Comparison of ENCODE assay signal across 18 cellular contexts in genomic region chr10:71141528-71141927, GRCh38.
A peak's percentile ranks its signal among the peaks of the same experiment; 100 is the strongest.
DNase-seq lines count a peak whose midpoint lies in the region; ATAC-seq and TF ChIP-seq lines count a peak whose summit lies in the region.
"Had no signal": no experiment of that assay in that cellular context is flagged by ENCODE, and none has a peak within 500 bp of the region (broad histone marks: within the 10 kb centered on the region; RNA-seq: fewer than 3 reads in every experiment).

No MANE protein-coding gene starts in this region.

- H3K27ac Mint-ChIP-seq in activated CD8-positive, alpha-beta memory T cell treated with anti-CD3 and anti-CD28 coated beads, Interleukin-2, amount 10 ng/mL, durations not matched to agents 7 days and 5 days, result no peak overlapping the region
- no peak overlapping the region for H3K27ac Mint-ChIP-seq in osteocyte (ENCODE audit: unreplicated experiment)
- no peak overlapping the region for H3K27ac Mint-ChIP-seq in activated CD8-positive, alpha-beta T cell treated with anti-CD3 and anti-CD28 coated beads for 36 hours
- H3K27ac Mint-ChIP-seq: B cell; CD4-positive, alpha-beta T cell; CD8-positive, alpha-beta T cell had no signal

- H3K27ac ChIP-seq in right cardiac atrium (ENCODE audit: low read length), result no peak overlapping the region
- H3K27ac ChIP-seq: 22Rv1; A549; BLaER1 treated with 17β-estradiol and CSF1 and Interleukin-3, amounts not matched to agents 10 nM and 100 nM; C4-2B had no signal

- no peak overlapping the region for H3K4me3 ChIP-seq in right cardiac atrium (ENCODE audit: low read length)
- H3K4me3 ChIP-seq: A549; BLaER1 treated with 17β-estradiol and CSF1 and Interleukin-3, amounts not matched to agents 10 nM and 100 nM had no signal

- H3K27me3 ChIP-seq in right cardiac atrium (ENCODE audit: control insufficient read depth, insufficient read depth), result no peaks in the 10 kb centered on the region
- H3K27me3 ChIP-seq: BLaER1 treated with 17β-estradiol and CSF1 and Interleukin-3, amounts not matched to agents 10 nM and 100 nM had no signal

- intact Hi-C loops in right cardiac atrium (cut with DNase I), result no loop called here
- intact Hi-C loops in activated CD8-positive, alpha-beta T cell treated with anti-CD3 and anti-CD28 coated beads for 36 hours (cut with micrococcal nuclease), result no loop called here

- WGBS in right cardiac atrium, result 93% methylated on average over 4 of the region's 4 CpGs

- CTCF ChIA-PET in activated CD8-positive, alpha-beta memory T cell treated with anti-CD3 and anti-CD28 coated beads, Interleukin-2, amount 10 ng/mL, durations not matched to agents 7 days and 5 days (lab: Charles Lee), result interaction anchor here (0.5 kb wide), 1 partner anchor 374 kb away, joined by 3 read pairs; no protein-coding TSS in a partner anchor
- CTCF ChIA-PET in activated CD8-positive, alpha-beta T cell treated with anti-CD3 and anti-CD28 coated beads for 36 hours (lab: Charles Lee), result interaction anchor here (1.4 kb wide), 1 partner anchor 75 kb away, joined by 3 read pairs; no protein-coding TSS in a partner anchor

- H3K9me3 Mint-ChIP-seq in activated CD8-positive, alpha-beta memory T cell treated with anti-CD3 and anti-CD28 coated beads, Interleukin-2, amount 10 ng/mL, durations not matched to agents 7 days and 5 days (ENCODE audit: low read depth), result no peaks in the 10 kb centered on the region
- H3K9me3 Mint-ChIP-seq in osteocyte (ENCODE audit: unreplicated experiment), result no peaks in the 10 kb centered on the region
- no peaks in the 10 kb centered on the region for H3K9me3 Mint-ChIP-seq in activated CD8-positive, alpha-beta T cell treated with anti-CD3 and anti-CD28 coated beads for 36 hours
- H3K9me3 Mint-ChIP-seq: CD4-positive, alpha-beta T cell; CD8-positive, alpha-beta T cell had no signal

- ATAC-seq in activated CD8-positive, alpha-beta memory T cell treated with anti-CD3 and anti-CD28 coated beads, Interleukin-2, amount 10 ng/mL, durations not matched to agents 7 days and 5 days, result no peak
- ATAC-seq in right cardiac atrium, result no peak
- ATAC-seq in activated CD8-positive, alpha-beta T cell treated with anti-CD3 and anti-CD28 coated beads for 36 hours, result no peak
- ATAC-seq: CD8-positive, alpha-beta T cell had no signal

- H3K36me3 Mint-ChIP-seq in activated CD8-positive, alpha-beta memory T cell treated with anti-CD3 and anti-CD28 coated beads, Interleukin-2, amount 10 ng/mL, durations not matched to agents 7 days and 5 days, result no peaks in the 10 kb centered on the region
- H3K36me3 Mint-ChIP-seq in osteocyte (ENCODE audit: unreplicated experiment), result no peaks in the 10 kb centered on the region
- no peaks in the 10 kb centered on the region for H3K36me3 Mint-ChIP-seq in activated CD8-positive, alpha-beta T cell treated with anti-CD3 and anti-CD28 coated beads for 36 hours (ENCODE audit: low read depth)
- H3K36me3 Mint-ChIP-seq: CD8-positive, alpha-beta T cell had no signal

- DNase-seq in activated CD8-positive, alpha-beta memory T cell treated with anti-CD3 and anti-CD28 coated beads for 24 hours, result peak; percentile 32
- no peak for DNase-seq in activated CD8-positive, alpha-beta memory T cell treated with anti-CD3 and anti-CD28 coated beads, Interleukin-2, amount 10 ng/mL, durations not matched to agents 7 days and 5 days
- DNase-seq in NCI-H526 treated with DMSO at 0.1 percent for 48 hours (lab: John Stamatoyannopoulos, UW) (peak; percentile 2), osteocyte (ENCODE audit: extremely low spot score, unreplicated experiment) (peak; percentile 57), right cardiac atrium (no peak)
- DNase-seq in activated CD8-positive, alpha-beta T cell treated with anti-CD3 and anti-CD28 coated beads for 36 hours, result no peak
- DNase-seq: AML-193; Caco-2; Calu3; CD4-positive, alpha-beta T cell; CD8-positive, alpha-beta T cell; DMS79 treated with DMSO at 0.1 percent for 48 hours; GF-D8 had no signal

- no peaks in the 10 kb centered on the region for H3K4me1 Mint-ChIP-seq in activated CD8-positive, alpha-beta memory T cell treated with anti-CD3 and anti-CD28 coated beads, Interleukin-2, amount 10 ng/mL, durations not matched to agents 7 days and 5 days
- H3K4me1 Mint-ChIP-seq in osteocyte (ENCODE audit: unreplicated experiment), result no peaks in the 10 kb centered on the region
- no peaks in the 10 kb centered on the region for H3K4me1 Mint-ChIP-seq in activated CD8-positive, alpha-beta T cell treated with anti-CD3 and anti-CD28 coated beads for 36 hours (ENCODE audit: low read depth)
- H3K4me1 Mint-ChIP-seq: B cell had no signal

- peaks cover 10% of the 10 kb centered on the region for H3K27me3 Mint-ChIP-seq in activated CD8-positive, alpha-beta memory T cell treated with anti-CD3 and anti-CD28 coated beads, Interleukin-2, amount 10 ng/mL, durations not matched to agents 7 days and 5 days
- peaks cover 30% of the 10 kb centered on the region for H3K27me3 Mint-ChIP-seq in osteocyte (ENCODE audit: unreplicated experiment)
- no peaks in the 10 kb centered on the region for H3K27me3 Mint-ChIP-seq in activated CD8-positive, alpha-beta T cell treated with anti-CD3 and anti-CD28 coated beads for 36 hours

- H3K9me3 ChIP-seq in right cardiac atrium (ENCODE audit: control insufficient read depth, low read length), result no peaks in the 10 kb centered on the region
- H3K9me3 ChIP-seq: A549; BLaER1 treated with 17β-estradiol and CSF1 and Interleukin-3, amounts not matched to agents 10 nM and 100 nM; Caco-2 had no signal

- POLR2A ChIA-PET in activated CD8-positive, alpha-beta T cell treated with anti-CD3 and anti-CD28 coated beads for 36 hours (lab: Charles Lee), result no interaction called here

- no peak overlapping the region for H3K4me3 Mint-ChIP-seq in activated CD8-positive, alpha-beta memory T cell treated with anti-CD3 and anti-CD28 coated beads, Interleukin-2, amount 10 ng/mL, durations not matched to agents 7 days and 5 days
- no peak overlapping the region for H3K4me3 Mint-ChIP-seq in osteocyte (ENCODE audit: unreplicated experiment)
- no peak overlapping the region for H3K4me3 Mint-ChIP-seq in activated CD8-positive, alpha-beta T cell treated with anti-CD3 and anti-CD28 coated beads for 36 hours
- H3K4me3 Mint-ChIP-seq: B cell; CD4-positive, alpha-beta T cell; CD8-positive, alpha-beta T cell had no signal

- H3K4me1 ChIP-seq in right cardiac atrium (ENCODE audit: control insufficient read depth, insufficient read depth, low read length), result no peaks in the 10 kb centered on the region
- H3K4me1 ChIP-seq: A549, Caco-2 had no signal

- no peak for TF ChIP-seq CTCF in osteocyte (IDR thresholded peaks at IDR 0.05)
- no peak for TF ChIP-seq CTCF in activated CD8-positive, alpha-beta T cell treated with anti-CD3 and anti-CD28 coated beads for 36 hours (IDR thresholded peaks at IDR 0.05)

Comparison
In these comparisons a context has a peak if more than half of its experiments do, and no peak if none do; other contexts are left out.
1. DNase-seq: peak in activated CD8-positive, alpha-beta memory T cell treated with anti-CD3 and anti-CD28 coated beads for 24 hours (single experiment), NCI-H526 treated with DMSO at 0.1 percent for 48 hours (single experiment) and osteocyte (single experiment); none in activated CD8-positive, alpha-beta memory T cell treated with anti-CD3 and anti-CD28 coated beads, Interleukin-2, amount 10 ng/mL, durations not matched to agents 7 days and 5 days (single experiment), right cardiac atrium (0 of 3) and activated CD8-positive, alpha-beta T cell treated with anti-CD3 and anti-CD28 coated beads for 36 hours (single experiment).